Comparison of ENCODE assay signal across 20 cellular contexts in the genomic region with DNA sequence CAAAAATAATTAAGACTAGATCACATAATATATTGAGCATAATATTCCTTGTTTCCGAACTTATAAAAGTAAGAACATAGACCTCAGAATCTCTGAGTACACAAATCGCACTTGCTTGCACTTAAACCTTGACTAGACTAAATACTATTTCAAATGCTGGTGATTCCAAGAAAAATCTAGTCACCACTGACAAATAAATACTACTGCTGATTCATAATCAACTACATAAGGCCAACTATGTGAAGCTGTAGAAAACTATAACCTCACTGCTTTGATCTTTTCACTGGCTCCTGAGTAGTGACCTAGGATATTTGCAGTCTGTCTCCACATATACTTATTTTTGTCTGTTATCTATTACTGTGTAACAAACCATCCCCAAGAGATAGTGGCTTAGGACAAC.
"Had no signal": no experiment of that assay in that cellular context is flagged by ENCODE, and none has a peak within 500 bp of the region (broad histone marks: within the 10 kb centered on the region; RNA-seq: fewer than 3 reads in every experiment).

No MANE protein-coding gene starts in this region.

- H3K9ac ChIP-seq: neural progenitor cell had no signal

- H3K4me1 ChIP-seq: gastroesophageal sphincter, left lung, lower lobe of right lung, neural progenitor cell, right atrium auricular region, sigmoid colon, tibial nerve, upper lobe of right lung had no signal

- H3K9me3 ChIP-seq: left lung, lower lobe of right lung, ovary, right atrium auricular region, sigmoid colon, testis, upper lobe of right lung, vagina had no signal

- ATAC-seq: gastroesophageal sphincter; left lung; lower lobe of right lung; natural killer cell treated with Interleukin-12 subunit alpha and Interleukin-12 subunit beta and Interleukin-15 and Interleukin-18, amount 100 ng/mL, for 72 hours; upper lobe of right lung had no signal

- H3K27ac ChIP-seq: dorsolateral prefrontal cortex, gastroesophageal sphincter, left lung, lower lobe of right lung, neural progenitor cell, ovary, right atrium auricular region, sigmoid colon, testis, tibial nerve, upper lobe of right lung, vagina had no signal

- DNase-seq: cortex of kidney; dorsolateral prefrontal cortex; effector CD8-positive, alpha-beta T cell; glutamatergic neuron; left lung; lower lobe of right lung; midbrain; nucleus accumbens; ovary; sigmoid colon; stimulated activated CD4-positive, alpha-beta T cell treated with anti-CD3 and anti-CD28 coated beads, Interleukin-2, amount 100 ng/mL, for 48 hours; upper lobe of right lung had no signal

- H3K4me2 ChIP-seq: neural progenitor cell had no signal

- H3K36me3 ChIP-seq: gastroesophageal sphincter, left lung, lower lobe of right lung, neural progenitor cell, ovary, right atrium auricular region, sigmoid colon, tibial nerve, upper lobe of right lung, vagina had no signal

- H3K4me3 ChIP-seq: dorsolateral prefrontal cortex, gastroesophageal sphincter, left lung, lower lobe of right lung, neural progenitor cell, ovary, right atrium auricular region, sigmoid colon, skin epidermis, testis, tibial nerve, upper lobe of right lung, vagina had no signal

- H2AFZ ChIP-seq: neural progenitor cell had no signal

- H3K27me3 ChIP-seq: dorsolateral prefrontal cortex, gastroesophageal sphincter, left lung, neural progenitor cell, ovary, right atrium auricular region, sigmoid colon, testis, tibial nerve, upper lobe of right lung, vagina had no signal
